In genomic region chr12:27973487-27973890, GRCh38 we compare ENCODE assay signal across 22 cellular contexts. TPM values are rescaled to one million over a fixed set of nuclear protein-coding genes. Genes with fewer than 3 reads are reported as not detected.
DNase-seq lines count a peak whose midpoint lies in the region; ATAC-seq, FAIRE-seq and TF ChIP-seq lines count a peak whose summit lies in the region.
"Had no signal": no experiment of that assay in that cellular context is flagged by ENCODE, and none has a peak within 500 bp of the region (broad histone marks: within the 10 kb centered on the region; RNA-seq: fewer than 3 reads in every experiment).

No MANE protein-coding gene starts in this region.

- H3K79me2 ChIP-seq in HepG2 (ENCODE audit: insufficient read depth, low read length) (no peaks in the 10 kb centered on the region), K562 (ENCODE audit: control insufficient read depth, insufficient read depth, low read length) (no peaks in the 10 kb centered on the region), MM.1S (ENCODE audit: low read length) (no peaks in the 10 kb centered on the region)

- no peak for DNase-seq in HepG2 (ENCODE audit: low spot score)
- DNase-seq in right lobe of liver = no peak
- no peak for DNase-seq in K562 (ENCODE audit: extremely low read depth in 1 of 4, low spot score in 3 of 4)
- DNase-seq in occipital lobe (lab: John Stamatoyannopoulos, UW) = no peak
- no peak for DNase-seq in T-helper 1 cell
- no peak for DNase-seq in activated gamma-delta T cell (lab: John Stamatoyannopoulos, UW)
- DNase-seq in MM.1S = no peak
- DNase-seq: activated CD8-positive, alpha-beta T cell treated with anti-CD3 and anti-CD28 coated beads, Interleukin-2, amount 10 ng/mL, durations not matched to agents 7 days and 5 days; activated naive CD4-positive, alpha-beta T cell treated with anti-CD3 and anti-CD28 coated beads, Interleukin-2, amount 10 ng/mL, durations not matched to agents 7 days and 5 days; activated T-cell treated with anti-CD3 and anti-CD28 coated beads, Interleukin-2, amount 50 U/mL, for 4 hours; endodermal cell; gastrocnemius medialis; GOT3; left colon; midbrain; NCI-H1417 treated with DMSO at 0.1 percent for 48 hours; NCI-H774; substantia nigra had no signal

- no peaks in the 10 kb centered on the region for H3K9me3 ChIP-seq in HepG2 (ENCODE audit: low read length)
- no peaks in the 10 kb centered on the region for H3K9me3 ChIP-seq in right lobe of liver
- no peaks in the 10 kb centered on the region for H3K9me3 ChIP-seq in K562 (replicated peaks; ENCODE audit: control insufficient read depth, insufficient read depth, low read depth, low read length)
- H3K9me3 ChIP-seq in iPS-15b (ENCODE audit: control insufficient read depth, insufficient read depth, low read length) = no peaks in the 10 kb centered on the region
- no peaks in the 10 kb centered on the region for H3K9me3 ChIP-seq in MM.1S (replicated peaks; ENCODE audit: insufficient read depth, low read length)
- H3K9me3 ChIP-seq: gastrocnemius medialis had no signal

- no peak overlapping the region for H3K4me3 ChIP-seq in HepG2 (replicated peaks in 1 of 3; ENCODE audit: insufficient read depth in 1 of 3, low read depth in 2 of 3, low read length in 3 of 3)
- no peak overlapping the region for H3K4me3 ChIP-seq in right lobe of liver
- H3K4me3 ChIP-seq in K562 = no peak overlapping the region
- peak overlapping the region; percentile 16 for H3K4me3 ChIP-seq in iPS-15b (ENCODE audit: low read depth, low read length)
- H3K4me3 ChIP-seq in MM.1S (ENCODE audit: low read length) = no peak overlapping the region
- H3K4me3 ChIP-seq: gastrocnemius medialis had no signal

- H2AFZ ChIP-seq in HepG2 (ENCODE audit: low read length) = no peak overlapping the region
- no peak overlapping the region for H2AFZ ChIP-seq in K562 (ENCODE audit: low read depth, low read length)
- H2AFZ ChIP-seq in MM.1S (ENCODE audit: low read length) = no peak overlapping the region

- ATAC-seq in HepG2 (no peak), right lobe of liver (no peak), K562 (no peak)
- ATAC-seq: activated CD8-positive, alpha-beta T cell treated with anti-CD3 and anti-CD28 coated beads, Interleukin-2, amount 10 ng/mL, durations not matched to agents 7 days and 5 days; activated T-cell treated with anti-CD3 and anti-CD28 coated beads, Interleukin-2, amount 50 U/mL, for 4 hours; gastrocnemius medialis; left colon had no signal

- TF ChIP-seq EP300 in HepG2 (IDR thresholded peaks at IDR 0.05; ENCODE audit: low read depth in 2 of 2, low read length in 2 of 2) = no peak
- no peak for TF ChIP-seq EP300 in HepG2 (CRISPR knock-in tag; IDR thresholded peaks at IDR 0.05; ENCODE audit: borderline replicate concordance)
- no peak for TF ChIP-seq EP300 in K562 (IDR thresholded peaks at IDR 0.05; ENCODE audit: low read length)

- no peak for TF ChIP-seq RAD21 in HepG2 (CRISPR knock-in tag; IDR thresholded peaks at IDR 0.05)
- no peak for TF ChIP-seq RAD21 in K562 (CRISPR knock-in tag; conservative IDR thresholded peaks at IDR 0.05 in 1 of 2, IDR thresholded peaks at IDR 0.05 in 1 of 2)

- TF ChIP-seq POLR2A in HepG2 (IDR thresholded peaks at IDR 0.05; ENCODE audit: insufficient read depth in 1 of 2, low read depth in 2 of 2, low read length in 2 of 2) (no peak), right lobe of liver (IDR thresholded peaks at IDR 0.05) (no peak), K562 (conservative IDR thresholded peaks at IDR 0.05) (no peak)

- H3K9ac ChIP-seq in HepG2 (ENCODE audit: insufficient read depth, low read depth, low read length) (no peak overlapping the region), K562 (ENCODE audit: insufficient read depth in 1 of 2, low read depth in 2 of 2, low read length in 2 of 2) (no peak overlapping the region), iPS-15b (ENCODE audit: low read depth, low read length) (no peak overlapping the region), MM.1S (ENCODE audit: low read length) (no peak overlapping the region)

- POLR2A ChIA-PET in HepG2 (lab: Yijun Ruan, JAX) (no interaction called here), K562 (lab: Yijun Ruan, JAX) (interaction anchor here (0.7 kb wide), 1 partner anchor 21 kb away, joined by 4 read pairs; no protein-coding TSS in a partner anchor)

- BruUV-seq in HepG2 (replicated peaks; lab: Mats Ljungman, UMichigan) (no TSS peak), K562 (replicated peaks; lab: Mats Ljungman, UMichigan) (no TSS peak)

- peaks cover 9% of the 10 kb centered on the region for H3F3A ChIP-seq in MM.1S (ENCODE audit: insufficient read depth, low read length)

- H4K20me1 ChIP-seq in HepG2 (ENCODE audit: insufficient read depth, low read length) (no peaks in the 10 kb centered on the region), K562 (replicated peaks; ENCODE audit: control insufficient read depth, insufficient read depth, low read length) (no peaks in the 10 kb centered on the region), MM.1S (ENCODE audit: insufficient read depth, low read length) (no peaks in the 10 kb centered on the region; the same call in 1 of the 2 replicates)

- H3K27me3 ChIP-seq in HepG2 (ENCODE audit: control insufficient read depth in 1 of 2, insufficient read depth in 2 of 2, low read length in 2 of 2) (peaks cover 0 to 61% of the 10 kb centered on the region in 2 experiments; a peak in 4 of 5 replicates), right lobe of liver (peaks cover 0 to 20% of the 10 kb centered on the region in 2 donors), K562 (ENCODE audit: control insufficient read depth in 2 of 2, insufficient read depth in 2 of 2, low read length in 2 of 2) (peaks cover 4 to 7% of the 10 kb centered on the region in 2 experiments; a peak in 3 of 5 replicates), iPS-15b (ENCODE audit: control insufficient read depth, insufficient read depth, low read length) (peaks cover 94% of the 10 kb centered on the region), MM.1S (replicated peaks; ENCODE audit: insufficient read depth, low read length) (no peaks in the 10 kb centered on the region; the same call in 1 of the 2 replicates)

- in situ Hi-C loops in HepG2 (cut with HindIII; ENCODE audit: extremely low pct_ligation_motif_present, low pct_unique_long_range_greater_than_20kb) (no loop called here), K562 (cut with MboI) (loop anchor here (10.0 kb wide), 1 partner anchor 201 kb away; no protein-coding TSS in a partner anchor)

- WGBS in HepG2 (ENCODE audit: low lambda C conversion rate) = 36% methylated on average over 4 of the region's 4 CpGs
- WGBS in right lobe of liver (ENCODE audit: insufficient coverage, low coverage, low lambda C conversion rate, missing lambda C conversion rate) = 56% methylated on average over 4 of the region's 4 CpGs
- 65% methylated on average over 4 of the region's 4 CpGs for WGBS in K562 (ENCODE audit: insufficient coverage, low coverage, missing lambda C conversion rate)

- intact Hi-C loops in HepG2 (cut with micrococcal nuclease; ENCODE audit: unreplicated experiment) = loop anchor here (10.0 kb wide), 1 partner anchor 901 kb away; no protein-coding TSS in a partner anchor
- intact Hi-C loops in right lobe of liver (cut with DNase I) = no loop called here
- intact Hi-C loops in K562 (cut with micrococcal nuclease) = no loop called here

- H3K27ac ChIP-seq in HepG2 (ENCODE audit: extremely low read length, insufficient read depth, low read length) (no peak overlapping the region), right lobe of liver (no peak overlapping the region), K562 (ENCODE audit: extremely low read depth, low read depth, low read length) (no peak overlapping the region), MM.1S (ENCODE audit: low read length) (no peak overlapping the region)
- H3K27ac ChIP-seq: gastrocnemius medialis had no signal

- H3K9me1 ChIP-seq in K562 (ENCODE audit: control insufficient read depth, insufficient read depth, low read length) = no peaks in the 10 kb centered on the region

- H3K4me1 ChIP-seq in HepG2 (ENCODE audit: insufficient read depth, low read length) = peaks cover 28% of the 10 kb centered on the region
- peaks cover 0 to 40% (median 8%) of the 10 kb centered on the region in 4 donors for H3K4me1 ChIP-seq in right lobe of liver
- H3K4me1 ChIP-seq in K562 (replicated peaks in 1 of 2; ENCODE audit: control insufficient read depth in 2 of 2, insufficient read depth in 2 of 2, low read length in 2 of 2) = peaks cover 2 to 31% of the 10 kb centered on the region in 2 experiments; a peak in 3 of 5 replicates
- H3K4me1 ChIP-seq in iPS-15b (ENCODE audit: control insufficient read depth, insufficient read depth, low read length) = peaks cover 13% of the 10 kb centered on the region
- 0 out of 2 replicates have a peak, but pooled peaks cover 6% of the 10 kb centered on the region for H3K4me1 ChIP-seq in MM.1S (ENCODE audit: low read length)

- CTCF ChIA-PET in HepG2 (lab: Yijun Ruan, JAX; ENCODE audit: low intra/inter-chr PET ratio, low total read pairs) (no interaction called here), K562 (lab: Yijun Ruan, JAX; ENCODE audit: low intra/inter-chr PET ratio) (no interaction called here)

- FAIRE-seq in HepG2 (lab: Jason Lieb, UNC) (no peak), K562 (lab: Jason Lieb, UNC) (no peak)
- FAIRE-seq: astrocyte, GM18507 had no signal

- H3K36me3 ChIP-seq in HepG2 (replicated peaks in 1 of 2; ENCODE audit: control insufficient read depth in 1 of 2, insufficient read depth in 2 of 2, low read length in 2 of 2) (no peaks in the 10 kb centered on the region), right lobe of liver (no peaks in the 10 kb centered on the region), K562 (ENCODE audit: control insufficient read depth, insufficient read depth, low read length) (no peaks in the 10 kb centered on the region), iPS-15b (ENCODE audit: control insufficient read depth, insufficient read depth, low read length) (no peaks in the 10 kb centered on the region), MM.1S (replicated peaks; ENCODE audit: insufficient read depth, low read length) (no peaks in the 10 kb centered on the region)
- H3K36me3 ChIP-seq: gastrocnemius medialis had no signal

- no peak overlapping the region for H3K4me2 ChIP-seq in HepG2 (ENCODE audit: low read depth, low read length)
- H3K4me2 ChIP-seq in K562 (ENCODE audit: insufficient read depth, low read length) = no peak overlapping the region
- H3K4me2 ChIP-seq in MM.1S (ENCODE audit: low read depth, low read length) = no peak overlapping the region

- no peaks in the 10 kb centered on the region for H3K9me2 ChIP-seq in MM.1S (replicated peaks; ENCODE audit: insufficient read depth, low read length)

- no peak for TF ChIP-seq CTCF in HepG2 (CRISPR knock-in tag; IDR thresholded peaks at IDR 0.05)
- TF ChIP-seq CTCF in right lobe of liver (IDR thresholded peaks at IDR 0.05) = no peak
- no peak for TF ChIP-seq CTCF in K562 (IDR thresholded peaks at IDR 0.05 in 2 of 3, conservative IDR thresholded peaks at IDR 0.05 in 1 of 3; ENCODE audit: insufficient read depth in 2 of 3, low read depth in 1 of 3, low read length in 3 of 3)
- no peak for TF ChIP-seq CTCF in MM.1S (IDR thresholded peaks at IDR 0.05; ENCODE audit: low read length)

RNA-seq across cellular contexts. Expression of gene PTHLH, which starts 1.0 kb away (rescaled TPM):
- total RNA-seq in HepG2 (2016; rRNA removed; fragmentation: Illumina TruSeq; extraction: Trizol) = not detected in 2 replicates
- not detected in 2 replicates for total RNA-seq in HepG2 (2016; cell fraction: cytosol; rRNA removed; fragmentation: Illumina TruSeq; extraction: Trizol; ENCODE audit: low read depth)
- not detected in 2 replicates for total RNA-seq in HepG2 (2016; cell fraction: insoluble cytoplasmic fraction; rRNA removed; fragmentation: Illumina TruSeq; extraction: Trizol)
- total RNA-seq in HepG2 (2016; cell fraction: membrane; rRNA removed; fragmentation: Illumina TruSeq; extraction: Trizol) = not detected in 2 replicates
- not detected in 2 replicates for total RNA-seq in HepG2 (2016; cell fraction: nucleus; rRNA removed; fragmentation: Illumina TruSeq; extraction: Trizol)
- 0.22 and 0.31 TPM in 2 replicates for polyA plus RNA-seq in HepG2 (2011; rRNA removed)
- polyA plus RNA-seq in HepG2 (2011; cell fraction: cytosol; rRNA removed) = 0.21 and 0.32 TPM in 2 replicates
- polyA plus RNA-seq in HepG2 (2011; cell fraction: nucleus; rRNA removed) = 0.16 and 0.19 TPM in 2 replicates
- 0.40 and 0.56 TPM in 2 replicates for polyA plus RNA-seq in HepG2 (2012)
- not detected in 2 replicates for polyA plus RNA-seq in HepG2 (2016; cell fraction: cytosol; fragmentation: Illumina TruSeq; extraction: Trizol; ENCODE audit: low read depth)
- polyA plus RNA-seq in HepG2 (2016; cell fraction: insoluble cytoplasmic fraction; fragmentation: Illumina TruSeq; extraction: Trizol; ENCODE audit: low read depth) = not detected in 2 replicates
- polyA plus RNA-seq in HepG2 (2016; cell fraction: membrane; fragmentation: Illumina TruSeq; extraction: Trizol; ENCODE audit: low read depth) = not detected in 2 replicates
- polyA plus RNA-seq in HepG2 (2016; cell fraction: nucleus; fragmentation: Illumina TruSeq; extraction: Trizol; ENCODE audit: insufficient read depth, low read depth) = not detected in 2 replicates
- polyA minus RNA-seq in HepG2 (2011; rRNA and poly(A)+ RNA removed; ENCODE audit: low replicate concordance) = not detected in 2 replicates
- polyA minus RNA-seq in HepG2 (2011; cell fraction: cytosol; rRNA and poly(A)+ RNA removed) = not detected in 2 replicates
- polyA minus RNA-seq in HepG2 (2011; cell fraction: nucleus; rRNA and poly(A)+ RNA removed) = 0.50 TPM in 1 of 2 replicates, not detected in the other
- not detected for total RNA-seq in right lobe of liver
- total RNA-seq in K562 (2011; cell fraction: chromatin; rRNA removed; ENCODE audit: low replicate concordance) = 2.9 and 3.2 TPM in 2 replicates
- 1.6 and 4.0 TPM in 2 replicates for total RNA-seq in K562 (2011; cell fraction: nucleolus; rRNA removed)
- 2.7 and 3.4 TPM in 2 replicates for total RNA-seq in K562 (2011; cell fraction: nucleoplasm; rRNA removed)
- 0.91 and 1.2 TPM in 2 replicates for total RNA-seq in K562 (2014; rRNA removed)
- 0.40 and 0.54 TPM in 2 replicates for total RNA-seq in K562 (2014; rRNA removed; fragmentation: Illumina TruSeq; extraction: Trizol)
- total RNA-seq in K562 (2015; rRNA removed; fragmentation: Illumina TruSeq; extraction: Trizol) = 0.23 and 0.51 TPM in 2 replicates
- 0.78 and 0.98 TPM in 2 replicates for total RNA-seq in K562 (2021)
- polyA plus RNA-seq in K562 (2011; rRNA removed) = 1.1 and 2.5 TPM in 2 replicates
- polyA plus RNA-seq in K562 (2011; cell fraction: cytosol; rRNA removed) = 1.7 and 5.0 TPM in 2 replicates
- 1.7 and 2.2 TPM in 2 replicates for polyA plus RNA-seq in K562 (2011; cell fraction: nucleus; rRNA removed)
- 1.2 and 1.4 TPM in 2 replicates for polyA plus RNA-seq in K562 (2012)
- 0.68 and 0.85 TPM in 2 replicates for polyA plus RNA-seq in K562 (2014; fragmentation: Illumina TruSeq; extraction: Trizol)
- under 1 TPM; 0.14 TPM for polyA plus RNA-seq in K562 (2014; fragmentation: Nextera tagmentation; extraction: Ambion mirVana)
- polyA plus RNA-seq in K562 (2014; rRNA removed) = 0.74 and 1.2 TPM in 2 replicates
- polyA minus RNA-seq in K562 (2011; rRNA and poly(A)+ RNA removed) = 0.60 and 2.7 TPM in 2 replicates
- not detected in 2 replicates for polyA minus RNA-seq in K562 (2011; cell fraction: cytosol; rRNA and poly(A)+ RNA removed)
- 2.0 and 2.6 TPM in 2 replicates for polyA minus RNA-seq in K562 (2011; cell fraction: nucleus; rRNA and poly(A)+ RNA removed)
- not detected for total RNA-seq in occipital lobe
- total RNA-seq: activated CD8-positive, alpha-beta T cell treated with anti-CD3 and anti-CD28 coated beads, Interleukin-2, amount 10 ng/mL, durations not matched to agents 7 days and 5 days; endodermal cell; left colon; T-helper 2 cell treated with Interferon-gamma antibody and Interleukin-4, amounts not matched to agents 100 ng/mL and 5 ng/mL, for 36 hours had no signal

Comparison
In these comparisons a context has a peak if more than half of its experiments do, and no peak if none do; other contexts are left out.
1. Of the 241 proteins assayed by ChIP-seq in both HepG2 and K562: peak only in HepG2: FOXA3; only in K562: none; in both: CEBPB and CEBPG; in neither: 237; mixed calls (peak in some experiments, not most) for 1.